In the genomic region with DNA sequence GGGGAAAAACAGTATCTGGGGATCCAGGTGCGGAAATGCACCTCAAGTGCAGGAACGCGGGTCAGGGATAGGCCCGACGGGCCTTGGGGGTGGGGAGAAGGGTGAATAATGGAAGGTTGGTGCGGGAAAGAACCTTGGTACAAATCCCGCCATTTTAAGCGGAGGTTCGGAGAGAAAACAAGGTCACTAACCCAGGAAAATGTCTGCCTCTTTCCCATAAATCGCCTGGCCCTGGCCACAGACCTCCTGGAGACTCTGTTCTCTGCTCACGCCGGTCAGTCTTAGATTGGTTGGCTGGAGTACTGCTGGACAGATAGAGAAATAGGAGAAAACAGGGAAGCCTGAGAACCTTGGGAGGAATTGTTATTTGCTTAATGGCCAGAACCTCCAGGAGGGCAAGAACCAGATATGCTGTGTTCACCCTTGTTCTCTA, we compare ENCODE assay signal across 3 cellular contexts.
TF ChIP-seq lines count a peak whose summit lies in the region.

No MANE protein-coding gene starts in this region.

TF ChIP-seq in GM23338, 12 proteins besides CTCF, POLR2A, EP300 and RAD21:
- TF ChIP-seq REST (IDR thresholded peaks at IDR 0.05; ENCODE audit: unreplicated experiment) = no peak
- TF ChIP-seq POLR2AphosphoS5 (IDR thresholded peaks at IDR 0.05; ENCODE audit: low read depth) = peak; percentile 16; the same call in 1 of the 2 replicates
TF ChIP-seq in GM23338: peak in this region for 1.

TF ChIP-seq in endothelial cell of umbilical vein, 7 proteins besides CTCF, POLR2A, EP300 and RAD21:
- TF ChIP-seq FOS (IDR thresholded peaks at IDR 0.05; ENCODE audit: borderline replicate concordance, insufficient read depth, low read length) = no peak
- TF ChIP-seq, protein P1, sequence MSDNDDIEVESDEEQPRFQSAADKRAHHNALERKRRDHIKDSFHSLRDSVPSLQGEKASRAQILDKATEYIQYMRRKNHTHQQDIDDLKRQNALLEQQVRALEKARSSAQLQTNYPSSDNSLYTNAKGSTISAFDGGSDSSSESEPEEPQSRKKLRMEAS (IDR thresholded peaks at IDR 0.05; ENCODE audit: insufficient read depth, insufficient read length) = no peak
- TF ChIP-seq POLR2AphosphoS5 (IDR thresholded peaks at IDR 0.05; ENCODE audit: insufficient read depth, low read depth, low read length) = no peak
- TF ChIP-seq EZH2 (IDR thresholded peaks at IDR 0.05; ENCODE audit: borderline replicate concordance, low read depth, low read length, severe bottlenecking) = no peak
- TF ChIP-seq JUN (IDR thresholded peaks at IDR 0.05; ENCODE audit: borderline replicate concordance, insufficient read depth, insufficient read length, low read depth) = no peak

TF ChIP-seq in neural cell, 6 proteins besides CTCF, POLR2A, EP300 and RAD21:
- TF ChIP-seq POLR2AphosphoS5 (IDR thresholded peaks at IDR 0.05) (no peak), EZH2 (IDR thresholded peaks at IDR 0.05; ENCODE audit: borderline replicate concordance, insufficient read depth, low read length, poor library complexity, severe bottlenecking) (no peak), MXI1 (conservative IDR thresholded peaks at IDR 0.05; ENCODE audit: poor library complexity, severe bottlenecking) (no peak)
TF ChIP-seq in neural cell: peak in this region for 0.
